Comparison of ENCODE assay signal across 1 cellular context in genomic region chr2:219521066-219521880, GRCh38.
A peak's percentile ranks its signal among the peaks of the same experiment; 100 is the strongest.
TF ChIP-seq lines count a peak whose summit lies in the region.

No MANE protein-coding gene starts in this region.

TF ChIP-seq in HEK293, 187 proteins besides CTCF, POLR2A, EP300 and RAD21 (continues in another document):
- TF ChIP-seq ZNF26 (tag by site-specific recombination; IDR thresholded peaks at IDR 0.05) (no peak), ZNF426 (tag by site-specific recombination; IDR thresholded peaks at IDR 0.05) (no peak), ZNF433 (tag by site-specific recombination; IDR thresholded peaks at IDR 0.05; ENCODE audit: low read depth) (no peak), ZNF777 (tag by site-specific recombination; IDR thresholded peaks at IDR 0.05; ENCODE audit: borderline replicate concordance) (no peak), ZNF423 (tag by site-specific recombination; IDR thresholded peaks at IDR 0.05) (0 out of 2 replicates have a peak, but pooled peaks have one; percentile 23), REPIN1 (tag by site-specific recombination; IDR thresholded peaks at IDR 0.05; ENCODE audit: low read depth) (no peak), ZNF169 (tag by site-specific recombination; IDR thresholded peaks at IDR 0.05) (no peak), GLIS1 (tag by site-specific recombination; IDR thresholded peaks at IDR 0.05) (peak; percentile 47), ZNF768 (tag by site-specific recombination; IDR thresholded peaks at IDR 0.05) (no peak), KLF1 (tag by site-specific recombination; IDR thresholded peaks at IDR 0.05) (no peak), MYNN (tag by site-specific recombination; IDR thresholded peaks at IDR 0.05; ENCODE audit: borderline replicate concordance) (no peak), ZBTB49 (tag by site-specific recombination; IDR thresholded peaks at IDR 0.05; ENCODE audit: low read depth) (no peak), ZNF211 (tag by site-specific recombination; IDR thresholded peaks at IDR 0.05; ENCODE audit: low read depth) (no peak), ZNF311 (tag by site-specific recombination; IDR thresholded peaks at IDR 0.05; ENCODE audit: borderline replicate concordance) (no peak), PBX3 (CRISPR knock-in tag; IDR thresholded peaks at IDR 0.05) (no peak), ZNF280D (tag by site-specific recombination; IDR thresholded peaks at IDR 0.05) (no peak), ZNF560 (tag by site-specific recombination; IDR thresholded peaks at IDR 0.05; ENCODE audit: borderline replicate concordance) (no peak), ZNF654 (tag by site-specific recombination; IDR thresholded peaks at IDR 0.05; ENCODE audit: low read depth) (peak; percentile 32; the same call in 1 of the 2 replicates), ZNF19 (tag by site-specific recombination; IDR thresholded peaks at IDR 0.05; ENCODE audit: low read depth) (no peak), ZNF391 (tag by site-specific recombination; IDR thresholded peaks at IDR 0.05; ENCODE audit: borderline replicate concordance, low read depth) (no peak), ZNF354C (tag by site-specific recombination; IDR thresholded peaks at IDR 0.05; ENCODE audit: borderline replicate concordance, low read depth) (no peak), ZNF175 (tag by site-specific recombination; IDR thresholded peaks at IDR 0.05) (no peak), ZNF530 (tag by site-specific recombination; IDR thresholded peaks at IDR 0.05; ENCODE audit: low read depth) (no peak), ZBTB8A (tag by site-specific recombination; IDR thresholded peaks at IDR 0.05) (no peak), TCF7L2 (IDR thresholded peaks at IDR 0.05; ENCODE audit: borderline replicate concordance, low read depth, low read length) (no peak), KLF10 (tag by site-specific recombination; IDR thresholded peaks at IDR 0.05) (no peak), ZNF10 (tag by site-specific recombination; IDR thresholded peaks at IDR 0.05) (no peak), ZNF639 (tag by site-specific recombination; IDR thresholded peaks at IDR 0.05) (no peak), ZNF324 (tag by site-specific recombination; IDR thresholded peaks at IDR 0.05) (no peak), TSHZ1 (tag by site-specific recombination; IDR thresholded peaks at IDR 0.05; ENCODE audit: borderline replicate concordance) (no peak), ZNF302 (tag by site-specific recombination; IDR thresholded peaks at IDR 0.05; ENCODE audit: low read depth) (no peak), ZNF140 (tag by site-specific recombination; IDR thresholded peaks at IDR 0.05) (no peak), ZFP69B (tag by site-specific recombination; IDR thresholded peaks at IDR 0.05) (no peak), ZIC2 (tag by site-specific recombination; IDR thresholded peaks at IDR 0.05) (0 out of 2 replicates have a peak, but pooled peaks have one; percentile 43), ZNF600 (tag by site-specific recombination; IDR thresholded peaks at IDR 0.05) (no peak), ZNF292 (tag by site-specific recombination; IDR thresholded peaks at IDR 0.05; ENCODE audit: borderline replicate concordance, low read depth) (no peak), ZNF747 (tag by site-specific recombination; IDR thresholded peaks at IDR 0.05) (no peak), ZNF785 (tag by site-specific recombination; IDR thresholded peaks at IDR 0.05) (no peak), ZEB2 (tag by site-specific recombination; IDR thresholded peaks at IDR 0.05) (no peak), ZNF366 (tag by site-specific recombination; conservative IDR thresholded peaks at IDR 0.05) (no peak), ZSCAN23 (tag by site-specific recombination; IDR thresholded peaks at IDR 0.05) (no peak), ZNF24 (tag by site-specific recombination; IDR thresholded peaks at IDR 0.05) (no peak), ZNF521 (tag by site-specific recombination; IDR thresholded peaks at IDR 0.05) (no peak), ZNF555 (tag by site-specific recombination; conservative IDR thresholded peaks at IDR 0.05) (no peak), ZNF133 (tag by site-specific recombination; IDR thresholded peaks at IDR 0.05) (no peak), ZFP3 (tag by site-specific recombination; IDR thresholded peaks at IDR 0.05; ENCODE audit: low read depth) (no peak), IKZF3 (tag by site-specific recombination; IDR thresholded peaks at IDR 0.05) (no peak), ZNF132 (tag by site-specific recombination; IDR thresholded peaks at IDR 0.05; ENCODE audit: borderline replicate concordance) (no peak), ZNF677 (tag by site-specific recombination; IDR thresholded peaks at IDR 0.05) (no peak), ZNF513 (tag by site-specific recombination; IDR thresholded peaks at IDR 0.05) (no peak), SP3 (tag by site-specific recombination; IDR thresholded peaks at IDR 0.05) (peak; percentile 50; the same call in 1 of the 2 replicates), INSM2 (tag by site-specific recombination; IDR thresholded peaks at IDR 0.05) (no peak), ZXDB (tag by site-specific recombination; IDR thresholded peaks at IDR 0.05) (no peak), SCRT2 (tag by site-specific recombination; IDR thresholded peaks at IDR 0.05) (no peak), ZNF23 (tag by site-specific recombination; IDR thresholded peaks at IDR 0.05; ENCODE audit: borderline replicate concordance) (peak; percentile 55; the same call in 1 of the 2 replicates), GLI4 (tag by site-specific recombination; IDR thresholded peaks at IDR 0.05) (no peak), KLF8 (tag by site-specific recombination; IDR thresholded peaks at IDR 0.05) (no peak), ZNF146 (tag by site-specific recombination; IDR thresholded peaks at IDR 0.05) (no peak), ZNF510 (tag by site-specific recombination; IDR thresholded peaks at IDR 0.05; ENCODE audit: insufficient replicate concordance) (no peak)
